8 cellular contexts compared by ENCODE assay signal in genomic region chr11:130071211-130071712, GRCh38. TPM values are rescaled to one million over a fixed set of nuclear protein-coding genes. Genes with fewer than 3 reads are reported as not detected.
DNase-seq lines count a peak whose midpoint lies in the region; ATAC-seq and TF ChIP-seq lines count a peak whose summit lies in the region.

No MANE protein-coding gene starts in this region.

- no peaks in the 10 kb centered on the region; the same call in 1 of the 2 replicates for H3K4me1 ChIP-seq in BE2C

- DNase-seq in BE2C: no peak
- peak; percentile 21 for DNase-seq in HPDE6-E6E7 (ENCODE audit: extremely low spot score)
- DNase-seq in activated T-helper 2 cell treated with anti-CD3 and anti-CD28 coated beads, Interferon-gamma antibody, Interleukin-2, Interleukin-4, amounts not matched to agents 10 μg/mL and 5 μg/mL and 100 μg/mL, durations not matched to agents 14 hours and 24 hours and 36 hours (ENCODE audit: low spot score): no peak
- DNase-seq in COLO829 (ENCODE audit: low spot score): no peak

- no peaks in the 10 kb centered on the region for H3K9me3 Mint-ChIP-seq in activated T-helper 2 cell treated with anti-CD3 and anti-CD28 coated beads, Interferon-gamma antibody, Interleukin-2, Interleukin-4, amounts not matched to agents 10 μg/mL and 5 μg/mL and 100 μg/mL, durations not matched to agents 14 hours and 24 hours and 36 hours
- no peaks in the 10 kb centered on the region for H3K9me3 Mint-ChIP-seq in stimulated activated memory B cell treated with anti-CD40 and anti-IgM and Interleukin-4, amounts not matched to agents 10 μg/mL and 1 μg/mL and 100 μg/mL, for 72 hours

- H3K9me3 ChIP-seq in BE2C (no peaks in the 10 kb centered on the region), iPS-18c (ENCODE audit: control insufficient read depth, insufficient read depth, low read length) (no peaks in the 10 kb centered on the region)

- H3K4me1 Mint-ChIP-seq in activated T-helper 2 cell treated with anti-CD3 and anti-CD28 coated beads, Interferon-gamma antibody, Interleukin-2, Interleukin-4, amounts not matched to agents 10 μg/mL and 5 μg/mL and 100 μg/mL, durations not matched to agents 14 hours and 24 hours and 36 hours (ENCODE audit: low read depth): peaks cover 20% of the 10 kb centered on the region
- H3K4me1 Mint-ChIP-seq in stimulated activated memory B cell treated with anti-CD40 and anti-IgM and Interleukin-4, amounts not matched to agents 10 μg/mL and 1 μg/mL and 100 μg/mL, for 72 hours: peaks cover 25% of the 10 kb centered on the region

- H3K27ac Mint-ChIP-seq in activated T-helper 2 cell treated with anti-CD3 and anti-CD28 coated beads, Interferon-gamma antibody, Interleukin-2, Interleukin-4, amounts not matched to agents 10 μg/mL and 5 μg/mL and 100 μg/mL, durations not matched to agents 14 hours and 24 hours and 36 hours: peak overlapping the region; percentile 34
- H3K27ac Mint-ChIP-seq in stimulated activated memory B cell treated with anti-CD40 and anti-IgM and Interleukin-4, amounts not matched to agents 10 μg/mL and 1 μg/mL and 100 μg/mL, for 72 hours: peak overlapping the region; percentile 60

- intact Hi-C loops in activated T-helper 2 cell treated with anti-CD3 and anti-CD28 coated beads, Interferon-gamma antibody, Interleukin-2, Interleukin-4, amounts not matched to agents 10 μg/mL and 5 μg/mL and 100 μg/mL, durations not matched to agents 14 hours and 24 hours and 36 hours (cut with micrococcal nuclease): no loop called here

- H3K27me3 ChIP-seq in BE2C: no peaks in the 10 kb centered on the region

- H3K36me3 Mint-ChIP-seq in activated T-helper 2 cell treated with anti-CD3 and anti-CD28 coated beads, Interferon-gamma antibody, Interleukin-2, Interleukin-4, amounts not matched to agents 10 μg/mL and 5 μg/mL and 100 μg/mL, durations not matched to agents 14 hours and 24 hours and 36 hours (ENCODE audit: low read depth): no peaks in the 10 kb centered on the region
- H3K36me3 Mint-ChIP-seq in stimulated activated memory B cell treated with anti-CD40 and anti-IgM and Interleukin-4, amounts not matched to agents 10 μg/mL and 1 μg/mL and 100 μg/mL, for 72 hours: no peaks in the 10 kb centered on the region

- H3K4me3 ChIP-seq in BE2C (ENCODE audit: low read depth, low read length) (peak overlapping the region; percentile 79), iPS-18c (ENCODE audit: insufficient read depth, low read depth, low read length) (peak overlapping the region; percentile 85; the same call in 1 of the 2 replicates)

- TF ChIP-seq CTCF in BE2C (IDR thresholded peaks at IDR 0.05; ENCODE audit: low read depth, low read length): no peak

- no peak for ATAC-seq in stimulated activated memory B cell treated with anti-CD40 and anti-IgM and Interleukin-4, amounts not matched to agents 10 μg/mL and 1 μg/mL and 100 μg/mL, for 72 hours
- no peak for ATAC-seq in GM19324 (IDR thresholded peaks at IDR 0.05; ENCODE audit: low FRiP score, unreplicated experiment)
- no peak for ATAC-seq in GM19452 (IDR thresholded peaks at IDR 0.05; ENCODE audit: unreplicated experiment)

- H3K27me3 Mint-ChIP-seq in activated T-helper 2 cell treated with anti-CD3 and anti-CD28 coated beads, Interferon-gamma antibody, Interleukin-2, Interleukin-4, amounts not matched to agents 10 μg/mL and 5 μg/mL and 100 μg/mL, durations not matched to agents 14 hours and 24 hours and 36 hours (ENCODE audit: low read depth): peaks cover 28% of the 10 kb centered on the region
- peaks cover 9% of the 10 kb centered on the region for H3K27me3 Mint-ChIP-seq in stimulated activated memory B cell treated with anti-CD40 and anti-IgM and Interleukin-4, amounts not matched to agents 10 μg/mL and 1 μg/mL and 100 μg/mL, for 72 hours

- H3K36me3 ChIP-seq in BE2C: no peaks in the 10 kb centered on the region

- H3K4me3 Mint-ChIP-seq in activated T-helper 2 cell treated with anti-CD3 and anti-CD28 coated beads, Interferon-gamma antibody, Interleukin-2, Interleukin-4, amounts not matched to agents 10 μg/mL and 5 μg/mL and 100 μg/mL, durations not matched to agents 14 hours and 24 hours and 36 hours (ENCODE audit: low read depth): peak overlapping the region; percentile 84
- H3K4me3 Mint-ChIP-seq in stimulated activated memory B cell treated with anti-CD40 and anti-IgM and Interleukin-4, amounts not matched to agents 10 μg/mL and 1 μg/mL and 100 μg/mL, for 72 hours: peak overlapping the region; percentile 82

RNA-seq across cellular contexts. Expression of gene APLP2, which starts 1.6 kb away (rescaled TPM):
- polyA plus RNA-seq in BE2C (2012; ENCODE audit: insufficient read depth, insufficient read length, low read depth): 156 TPM
- 54.6 and 57.2 TPM in 2 replicates for total RNA-seq in activated T-helper 2 cell treated with anti-CD3 and anti-CD28 coated beads, Interferon-gamma antibody, Interleukin-2, Interleukin-4, amounts not matched to agents 10 μg/mL and 5 μg/mL and 100 μg/mL, durations not matched to agents 14 hours and 24 hours and 36 hours
